ENCODE assay signal across 18 cellular contexts in the genomic region with DNA sequence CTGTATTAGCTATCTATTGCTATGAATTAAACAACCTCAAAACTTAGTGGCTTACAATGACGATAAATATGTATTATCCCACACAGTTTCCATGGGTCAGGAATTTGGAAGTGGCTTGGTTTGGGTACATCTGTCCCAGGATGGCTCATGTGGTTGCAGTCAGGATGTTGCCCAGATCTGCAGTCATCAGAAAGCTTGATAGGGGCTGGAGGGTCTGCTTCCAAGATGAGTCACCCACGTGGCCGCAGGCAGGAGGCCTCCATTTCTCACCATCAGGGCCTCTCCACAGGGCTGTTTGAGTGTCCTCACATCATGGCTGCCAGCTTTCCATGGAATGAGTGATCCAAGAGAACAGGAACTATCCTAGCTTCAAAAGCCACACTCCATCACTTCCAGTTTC. TPM values are rescaled to one million over a fixed set of nuclear protein-coding genes. Genes with fewer than 3 reads are reported as not detected.
DNase-seq lines count a peak whose midpoint lies in the region; ATAC-seq and TF ChIP-seq lines count a peak whose summit lies in the region.
"Had no signal": no experiment of that assay in that cellular context is flagged by ENCODE, and none has a peak within 500 bp of the region (broad histone marks: within the 10 kb centered on the region; RNA-seq: fewer than 3 reads in every experiment).

No MANE protein-coding gene starts in this region.

- H2AFZ ChIP-seq in IMR-90 (replicated peaks; ENCODE audit: low read length, poor library complexity) (peak overlapping the region; percentile 14), trophoblast cell (ENCODE audit: insufficient read depth, low read length, poor library complexity) (no peak overlapping the region)
- H2AFZ ChIP-seq: GM23248 had no signal

- H2BK120ac ChIP-seq in IMR-90 (ENCODE audit: low read depth, low read length) (no peak overlapping the region), trophoblast cell (ENCODE audit: insufficient read depth, low read length, poor library complexity) (no peak overlapping the region)

- H3K4me3 ChIP-seq in IMR-90 (ENCODE audit: insufficient read depth, low read depth, low read length) (no peak overlapping the region), trophoblast cell (ENCODE audit: low read depth, low read length) (no peak overlapping the region)
- H3K4me3 ChIP-seq: A549, GM23248 had no signal

- no peak overlapping the region for H2BK20ac ChIP-seq in IMR-90 (ENCODE audit: low read depth, low read length)

- ATAC-seq in IMR-90 (ENCODE audit: low read depth) (no peak), HG02798 (IDR thresholded peaks at IDR 0.05; ENCODE audit: poor library complexity, unreplicated experiment) (no peak), HG03378 (IDR thresholded peaks at IDR 0.05; ENCODE audit: unreplicated experiment) (no peak)
- ATAC-seq: A549, Panc1 had no signal

- DNase-seq in activated naive CD4-positive, alpha-beta T cell treated with anti-CD3 and anti-CD28 coated beads, Interleukin-2, amount 10 ng/mL, durations not matched to agents 7 days and 5 days: no peak
- no peak for DNase-seq in activated naive CD4-positive, alpha-beta T cell treated with anti-CD3 and anti-CD28 coated beads for 36 hours
- DNase-seq in IMR-90: no peak
- no peak for DNase-seq in T-helper 2 cell treated with Interferon-gamma antibody and Interleukin-4, amounts not matched to agents 5 μg/mL and 100 μg/mL, for 36 hours (ENCODE audit: low spot score)
- peak; percentile 62 to 71 for DNase-seq in trophoblast cell
- DNase-seq in NOMO-1 (lab: John Stamatoyannopoulos, UW; ENCODE audit: unreplicated experiment in 2 of 2): no peak
- DNase-seq: DMS79 treated with DMSO at 0.1 percent for 48 hours, NCI-H1105, NCI-H1694 treated with DMSO at 0.1 percent for 48 hours, NCI-H446, NCI-H748 treated with DMSO at 0.1 percent for 48 hours, SHP77 had no signal

- in situ Hi-C loops in IMR-90 (cut with MboI; ENCODE audit: low sequenced_read_pairs): no loop called here

- dilution Hi-C loops in IMR-90 (cut with HindIII; ENCODE audit: low sequenced_read_pairs, unreplicated experiment): no loop called here

- no TSS peak for BruUV-seq in IMR-90 (replicated peaks; lab: Mats Ljungman, UMichigan)

- H2BK5ac ChIP-seq in IMR-90 (ENCODE audit: low read depth, low read length, poor library complexity, severe bottlenecking): no peak overlapping the region
- no peak overlapping the region for H2BK5ac ChIP-seq in trophoblast cell (ENCODE audit: low read depth, low read length, poor library complexity)

- no peak overlapping the region for H4K12ac ChIP-seq in trophoblast cell (ENCODE audit: low read depth, low read length)

- no peak overlapping the region for H2BK15ac ChIP-seq in IMR-90 (ENCODE audit: low read depth, low read length)

- H3K9me3 Mint-ChIP-seq in activated naive CD4-positive, alpha-beta T cell treated with anti-CD3 and anti-CD28 coated beads, Interleukin-2, amount 10 ng/mL, durations not matched to agents 7 days and 5 days: no peaks in the 10 kb centered on the region
- peaks cover 3% of the 10 kb centered on the region for H3K9me3 Mint-ChIP-seq in activated naive CD4-positive, alpha-beta T cell treated with anti-CD3 and anti-CD28 coated beads for 36 hours
- H3K9me3 Mint-ChIP-seq in T-helper 2 cell treated with Interferon-gamma antibody and Interleukin-4, amounts not matched to agents 5 μg/mL and 100 μg/mL, for 36 hours: no peaks in the 10 kb centered on the region

- peak overlapping the region; percentile 9 for H3K27ac Mint-ChIP-seq in activated naive CD4-positive, alpha-beta T cell treated with anti-CD3 and anti-CD28 coated beads, Interleukin-2, amount 10 ng/mL, durations not matched to agents 7 days and 5 days
- no peak overlapping the region for H3K27ac Mint-ChIP-seq in activated naive CD4-positive, alpha-beta T cell treated with anti-CD3 and anti-CD28 coated beads for 36 hours
- H3K27ac Mint-ChIP-seq in T-helper 2 cell treated with Interferon-gamma antibody and Interleukin-4, amounts not matched to agents 5 μg/mL and 100 μg/mL, for 36 hours: no peak overlapping the region

- H3K36me3 Mint-ChIP-seq in activated naive CD4-positive, alpha-beta T cell treated with anti-CD3 and anti-CD28 coated beads, Interleukin-2, amount 10 ng/mL, durations not matched to agents 7 days and 5 days: no peaks in the 10 kb centered on the region
- no peaks in the 10 kb centered on the region for H3K36me3 Mint-ChIP-seq in activated naive CD4-positive, alpha-beta T cell treated with anti-CD3 and anti-CD28 coated beads for 36 hours (ENCODE audit: low read depth)
- no peaks in the 10 kb centered on the region for H3K36me3 Mint-ChIP-seq in T-helper 2 cell treated with Interferon-gamma antibody and Interleukin-4, amounts not matched to agents 5 μg/mL and 100 μg/mL, for 36 hours (ENCODE audit: low read depth)

- H3K14ac ChIP-seq in IMR-90 (replicated peaks; ENCODE audit: low read depth, low read length) (no peak overlapping the region), trophoblast cell (ENCODE audit: low read length) (no peak overlapping the region)

- no peaks in the 10 kb centered on the region for H3K4me1 ChIP-seq in IMR-90 (ENCODE audit: control insufficient read depth, insufficient read depth, low read length)
- no peaks in the 10 kb centered on the region for H3K4me1 ChIP-seq in trophoblast cell (ENCODE audit: control insufficient read depth in 1 of 2, insufficient read depth in 2 of 2, low read length in 2 of 2)
- H3K4me1 ChIP-seq: A549 had no signal

- H4K91ac ChIP-seq in IMR-90 (ENCODE audit: insufficient read depth, low read depth, low read length) (no peak overlapping the region), trophoblast cell (ENCODE audit: low read depth, low read length) (no peak overlapping the region)

- 0 out of 2 replicates have a peak, but pooled peaks cover 3% of the 10 kb centered on the region for H3K9me1 ChIP-seq in IMR-90 (ENCODE audit: insufficient read depth, low read length)

- H3K9ac ChIP-seq in IMR-90 (ENCODE audit: low read depth, low read length) (no peak overlapping the region), trophoblast cell (ENCODE audit: low read length) (no peak overlapping the region)
- H3K9ac ChIP-seq: GM23248 had no signal

- H2AK5ac ChIP-seq in IMR-90 (ENCODE audit: low read depth, low read length) (no peak overlapping the region), trophoblast cell (ENCODE audit: low read length) (no peak overlapping the region)

- H3K4ac ChIP-seq in IMR-90 (ENCODE audit: low read depth, low read length) (no peak overlapping the region), trophoblast cell (ENCODE audit: low read depth, low read length) (no peak overlapping the region)

- WGBS in IMR-90 (ENCODE audit: extremely low coverage in 2 of 2, insufficient read length in 1 of 2), 2 experiments: no CpG with 5 or more reads among the region's 3 CpGs
- WGBS in trophoblast cell (ENCODE audit: extremely low coverage, insufficient coverage, insufficient read length): no CpG with 5 or more reads among the region's 3 CpGs

- no peak overlapping the region for H4K5ac ChIP-seq in IMR-90 (ENCODE audit: low read depth, low read length)

- H3K27me3 Mint-ChIP-seq in activated naive CD4-positive, alpha-beta T cell treated with anti-CD3 and anti-CD28 coated beads, Interleukin-2, amount 10 ng/mL, durations not matched to agents 7 days and 5 days: peaks cover 20% of the 10 kb centered on the region
- no peaks in the 10 kb centered on the region for H3K27me3 Mint-ChIP-seq in activated naive CD4-positive, alpha-beta T cell treated with anti-CD3 and anti-CD28 coated beads for 36 hours (ENCODE audit: low read depth)
- peaks cover 11% of the 10 kb centered on the region for H3K27me3 Mint-ChIP-seq in T-helper 2 cell treated with Interferon-gamma antibody and Interleukin-4, amounts not matched to agents 5 μg/mL and 100 μg/mL, for 36 hours (ENCODE audit: low read depth)

- H3K79me2 ChIP-seq in trophoblast cell (ENCODE audit: control insufficient read depth, insufficient read depth, low read length, poor library complexity): no peaks in the 10 kb centered on the region

- H3K9me3 ChIP-seq in IMR-90 (ENCODE audit: control insufficient read depth, insufficient read depth, low read length) (peaks cover 3% of the 10 kb centered on the region), trophoblast cell (ENCODE audit: insufficient read depth, low read depth, low read length) (no peaks in the 10 kb centered on the region)
- H3K9me3 ChIP-seq: A549 had no signal

- H3K4me3 Mint-ChIP-seq in activated naive CD4-positive, alpha-beta T cell treated with anti-CD3 and anti-CD28 coated beads, Interleukin-2, amount 10 ng/mL, durations not matched to agents 7 days and 5 days: no peak overlapping the region
- no peak overlapping the region for H3K4me3 Mint-ChIP-seq in activated naive CD4-positive, alpha-beta T cell treated with anti-CD3 and anti-CD28 coated beads for 36 hours
- peak overlapping the region; percentile 59 for H3K4me3 Mint-ChIP-seq in T-helper 2 cell treated with Interferon-gamma antibody and Interleukin-4, amounts not matched to agents 5 μg/mL and 100 μg/mL, for 36 hours

- intact Hi-C loops in activated naive CD4-positive, alpha-beta T cell treated with anti-CD3 and anti-CD28 coated beads for 36 hours (cut with micrococcal nuclease): loop anchor here (2.0 kb wide), 1 partner anchor 35 kb away; no protein-coding TSS in a partner anchor
- intact Hi-C loops in IMR-90 (cut with micrococcal nuclease): no loop called here

- H4K20me1 ChIP-seq in IMR-90 (ENCODE audit: insufficient read depth, low read length): no peaks in the 10 kb centered on the region

- H3K27ac ChIP-seq in IMR-90 (ENCODE audit: insufficient read depth, low read length) (no peak overlapping the region), trophoblast cell (ENCODE audit: low read depth, low read length) (no peak overlapping the region)
- H3K27ac ChIP-seq: A549, GM23248 had no signal

- TF ChIP-seq POLR2A in IMR-90 (IDR thresholded peaks at IDR 0.05; ENCODE audit: low read depth, low read length): no peak

- H2AK9ac ChIP-seq in IMR-90 (replicated peaks; ENCODE audit: low read depth, low read length, poor library complexity): no peak overlapping the region

- TF ChIP-seq CTCF in IMR-90 (conservative IDR thresholded peaks at IDR 0.05; ENCODE audit: low read depth, low read length): no peak

- TF ChIP-seq RAD21 in IMR-90 (IDR thresholded peaks at IDR 0.05; ENCODE audit: low read length): no peak

- H4K8ac ChIP-seq in IMR-90 (ENCODE audit: low read depth in 2 of 2, low read length in 2 of 2) (no peak overlapping the region), trophoblast cell (ENCODE audit: low read depth, low read length) (no peak overlapping the region)

- no peak overlapping the region for H3K23ac ChIP-seq in IMR-90 (ENCODE audit: low read depth, low read length)
- H3K23ac ChIP-seq in trophoblast cell (ENCODE audit: low read length): no peak overlapping the region

- CTCF ChIA-PET in activated naive CD4-positive, alpha-beta T cell treated with anti-CD3 and anti-CD28 coated beads, Interleukin-2, amount 10 ng/mL, durations not matched to agents 7 days and 5 days (lab: Charles Lee): interaction anchor here (0.7 to 2.0 kb wide), 3 partner anchors 19 to 31 kb away, joined by 4 to 9 read pairs (median 5); no protein-coding TSS in a partner anchor
- CTCF ChIA-PET in activated naive CD4-positive, alpha-beta T cell treated with anti-CD3 and anti-CD28 coated beads for 36 hours (lab: Charles Lee): interaction anchor here (1.4 to 1.7 kb wide), 2 partner anchors 11 to 20 kb away, joined by 3 to 4 read pairs; no protein-coding TSS in a partner anchor
- CTCF ChIA-PET in IMR-90 (lab: Yijun Ruan, JAX): no interaction called here

- H3K27me3 ChIP-seq in IMR-90 (ENCODE audit: control insufficient read depth, insufficient read depth, low read length) (peaks cover 5% of the 10 kb centered on the region), trophoblast cell (ENCODE audit: insufficient read depth, low read length) (no peaks in the 10 kb centered on the region)

- no peak overlapping the region for H3K56ac ChIP-seq in IMR-90 (ENCODE audit: extremely low read depth, insufficient read depth, low read length)

- H3K36me3 ChIP-seq in IMR-90 (ENCODE audit: control insufficient read depth, insufficient read depth, low read length) (no peaks in the 10 kb centered on the region), trophoblast cell (ENCODE audit: control insufficient read depth in 1 of 2, insufficient read depth in 2 of 2, low read length in 2 of 2) (no peaks in the 10 kb centered on the region)

- H3K79me1 ChIP-seq in IMR-90 (ENCODE audit: low read depth in 1 of 2, low read length in 2 of 2): no peaks in the 10 kb centered on the region
- no peaks in the 10 kb centered on the region for H3K79me1 ChIP-seq in trophoblast cell (ENCODE audit: low read length)

- no peak overlapping the region for H2BK12ac ChIP-seq in trophoblast cell (ENCODE audit: low read length)

- peaks cover 32% of the 10 kb centered on the region for H3K4me1 Mint-ChIP-seq in activated naive CD4-positive, alpha-beta T cell treated with anti-CD3 and anti-CD28 coated beads, Interleukin-2, amount 10 ng/mL, durations not matched to agents 7 days and 5 days
- peaks cover 27% of the 10 kb centered on the region for H3K4me1 Mint-ChIP-seq in activated naive CD4-positive, alpha-beta T cell treated with anti-CD3 and anti-CD28 coated beads for 36 hours (ENCODE audit: low read depth)
- peaks cover 31% of the 10 kb centered on the region for H3K4me1 Mint-ChIP-seq in T-helper 2 cell treated with Interferon-gamma antibody and Interleukin-4, amounts not matched to agents 5 μg/mL and 100 μg/mL, for 36 hours (ENCODE audit: low read depth)

- H3K18ac ChIP-seq in IMR-90 (ENCODE audit: low read depth, low read length) (no peak overlapping the region), trophoblast cell (ENCODE audit: low read length) (no peak overlapping the region)

- POLR2A ChIA-PET in IMR-90 (lab: Charles Lee; ENCODE audit: unreplicated experiment): no interaction called here

- H3K4me2 ChIP-seq in IMR-90 (ENCODE audit: low read depth, low read length): no peak overlapping the region
- no peak overlapping the region for H3K4me2 ChIP-seq in trophoblast cell (ENCODE audit: low read length)
- H3K4me2 ChIP-seq: A549 had no signal

RNA-seq across cellular contexts. Expression of a gene that starts 46.4 kb away (rescaled TPM):
- not detected for total RNA-seq in activated naive CD4-positive, alpha-beta T cell treated with anti-CD3 and anti-CD28 coated beads for 36 hours
- total RNA-seq in IMR-90 (2012; rRNA removed): 0.56 and 0.90 TPM in 2 replicates
- 0.75 and 1.2 TPM in 2 replicates for polyA plus RNA-seq in IMR-90 (2012; rRNA removed)
- polyA plus RNA-seq in IMR-90 (2012; cell fraction: cytosol; rRNA removed): 0.66 and 1.2 TPM in 2 replicates
- 0.76 and 1.5 TPM in 2 replicates for polyA plus RNA-seq in IMR-90 (2012; cell fraction: nucleus; rRNA removed; ENCODE audit: low replicate concordance)
- 0.04 TPM in 1 of 2 replicates, not detected in the other for polyA plus RNA-seq in trophoblast cell (2013)
- total RNA-seq: GM23248, MCF 10A had no signal
- polyA plus RNA-seq: A549 had no signal

Comparison
In these comparisons a context has a peak if more than half of its experiments do, and no peak if none do; other contexts are left out.
1. DNase-seq: peak in trophoblast cell (2 of 2); none in activated naive CD4-positive, alpha-beta T cell treated with anti-CD3 and anti-CD28 coated beads, Interleukin-2, amount 10 ng/mL, durations not matched to agents 7 days and 5 days (single experiment), activated naive CD4-positive, alpha-beta T cell treated with anti-CD3 and anti-CD28 coated beads for 36 hours (single experiment), IMR-90 (single experiment), T-helper 2 cell treated with Interferon-gamma antibody and Interleukin-4, amounts not matched to agents 5 μg/mL and 100 μg/mL, for 36 hours (single experiment) and NOMO-1 (0 of 2).